8 cellular contexts compared by ENCODE assay signal in genomic region chr4:123418486-123418931, GRCh38. TPM values are rescaled to one million over a fixed set of nuclear protein-coding genes. Genes with fewer than 3 reads are reported as not detected.
DNase-seq lines count a peak whose midpoint lies in the region; ATAC-seq, FAIRE-seq and TF ChIP-seq lines count a peak whose summit lies in the region.

No MANE protein-coding gene starts in this region.

- TF ChIP-seq POLR2A in vagina (IDR thresholded peaks at IDR 0.05) = no peak

- H3K4me1 ChIP-seq in pancreas (peaks cover 11 to 16% (median 11%) of the 10 kb centered on the region in 3 donors), vagina (no peaks in the 10 kb centered on the region)

- ATAC-seq in GM18517 (IDR thresholded peaks at IDR 0.05; ENCODE audit: unreplicated experiment) (peak; percentile 77), HG02642 (IDR thresholded peaks at IDR 0.05; ENCODE audit: poor library complexity, unreplicated experiment) (peak; percentile 77), pancreas (peak; percentile 60 to 89 (median 80))

- H3K9me3 ChIP-seq in pancreas = no peaks in the 10 kb centered on the region
- H3K9me3 ChIP-seq in vagina = no peaks in the 10 kb centered on the region

- no peak for FAIRE-seq in pancreas (lab: Jason Lieb, UNC)

- H3K4me3 ChIP-seq in pancreas = no peak overlapping the region
- H3K4me3 ChIP-seq in vagina = no peak overlapping the region

- no peaks in the 10 kb centered on the region for H3K27me3 ChIP-seq in pancreas
- H3K27me3 ChIP-seq in vagina = no peaks in the 10 kb centered on the region

- intact Hi-C loops in pancreas (cut with DNase I) (no loop called here), vagina (cut with DNase I) (no loop called here)

- no peak for TF ChIP-seq CTCF in pancreas (IDR thresholded peaks at IDR 0.05)
- TF ChIP-seq CTCF in vagina (IDR thresholded peaks at IDR 0.05) = no peak

- 19 to 39% methylated on average over 1 of the region's 1 CpG for WGBS in pancreas, 2 donors

- H3K27ac ChIP-seq in pancreas = peak overlapping the region in 3 of 4 donors; percentile 19 to 59 (median 44)
- H3K27ac ChIP-seq in vagina = no peak overlapping the region

- DNase-seq in MV-4-11 (lab: John Stamatoyannopoulos, UW) (peak; percentile 92), SKM-1 treated with dmso at 0.1 percent for 144 hours (lab: John Stamatoyannopoulos, UW; ENCODE audit: unreplicated experiment) (peak; percentile 63), fibroblast of peridontal ligament (ENCODE audit: extremely low read depth) (peak; percentile 96), pancreas (peak in 1 of 6 donors; percentile 25), vagina (ENCODE audit: extremely low spot score in 2 of 2) (no peak), amygdala (lab: John Stamatoyannopoulos, UW) (no peak)

- H3K36me3 ChIP-seq in pancreas (no peaks in the 10 kb centered on the region), vagina (no peaks in the 10 kb centered on the region)

RNA-seq across cellular contexts. Expression of gene SPRY1, which starts 21.9 kb away (rescaled TPM):
- total RNA-seq in pancreas = 10 to 100 TPM; 11.2 to 29.7 (median 21.5) TPM
- 10 to 100 TPM; 10.1 to 13.9 TPM for polyA plus RNA-seq in pancreas
- 185 TPM for total RNA-seq in vagina

Comparison
In these comparisons a context has a peak if more than half of its experiments do, and no peak if none do; other contexts are left out.
1. DNase-seq: peak in MV-4-11 (single experiment), SKM-1 treated with dmso at 0.1 percent for 144 hours (single experiment) and fibroblast of peridontal ligament (single experiment); none in vagina (0 of 2) and amygdala (0 of 56).
2. Peak in every context shown above with its lines, with median percentiles within 50 percentile points of each other: ATAC-seq.